21 cellular contexts compared by ENCODE assay signal in the genomic region with DNA sequence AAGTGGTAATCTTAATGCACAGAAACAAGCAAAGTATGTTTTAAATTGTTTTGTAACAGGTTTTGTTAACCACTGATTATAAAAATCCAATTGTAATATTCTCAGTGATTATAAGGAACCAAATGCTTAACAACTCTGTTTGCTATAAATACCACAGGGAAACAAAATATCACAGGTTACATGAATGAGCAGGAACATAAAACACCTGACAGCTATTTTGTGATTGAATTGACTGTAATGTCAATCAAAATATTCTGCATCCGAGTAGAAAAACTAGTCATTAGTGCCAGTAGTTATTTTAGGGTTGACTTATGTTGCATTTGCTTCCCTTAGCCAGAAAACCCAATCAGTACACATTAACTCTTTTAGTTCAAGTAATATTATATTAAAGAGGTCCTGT.
A peak's percentile ranks its signal among the peaks of the same experiment; 100 is the strongest.
DNase-seq lines count a peak whose midpoint lies in the region; ATAC-seq, FAIRE-seq and TF ChIP-seq lines count a peak whose summit lies in the region.
"Had no signal": no experiment of that assay in that cellular context is flagged by ENCODE, and none has a peak within 500 bp of the region (broad histone marks: within the 10 kb centered on the region; RNA-seq: fewer than 3 reads in every experiment).

No MANE protein-coding gene starts in this region.

- no peaks in the 10 kb centered on the region for H3K36me3 Mint-ChIP-seq in progenitor cell of endocrine pancreas (ENCODE audit: insufficient read depth)
- H3K36me3 Mint-ChIP-seq: CD14-positive monocyte; CD4-positive, alpha-beta memory T cell; CD4-positive, CD25-positive, alpha-beta regulatory T cell; CD8-positive, alpha-beta memory T cell had no signal

- H3K36me3 ChIP-seq in SK-N-SH (replicated peaks in 1 of 2; ENCODE audit: control insufficient read depth in 1 of 2, insufficient read depth in 2 of 2, low read length in 1 of 2) (no peaks in the 10 kb centered on the region), WERI-Rb-1 (no peaks in the 10 kb centered on the region), neural cell (ENCODE audit: insufficient read depth, low read length) (no peaks in the 10 kb centered on the region)
- H3K36me3 ChIP-seq: BE2C, BLaER1 had no signal

- H3K9me3 Mint-ChIP-seq in progenitor cell of endocrine pancreas (ENCODE audit: low read depth): no peaks in the 10 kb centered on the region
- H3K9me3 Mint-ChIP-seq: CD8-positive, alpha-beta memory T cell had no signal

- no peak overlapping the region for H3K4me3 Mint-ChIP-seq in progenitor cell of endocrine pancreas (ENCODE audit: low read depth)
- H3K4me3 Mint-ChIP-seq: CD14-positive monocyte; CD4-positive, alpha-beta memory T cell; CD4-positive, CD25-positive, alpha-beta regulatory T cell; CD8-positive, alpha-beta memory T cell had no signal

- no peak overlapping the region for H3K9ac ChIP-seq in SK-N-SH
- no peak overlapping the region for H3K9ac ChIP-seq in neural cell (ENCODE audit: low read length)
- H3K9ac ChIP-seq: BLaER1 had no signal

- no peaks in the 10 kb centered on the region for H4K20me1 ChIP-seq in SK-N-SH (ENCODE audit: insufficient read depth)
- no peaks in the 10 kb centered on the region for H4K20me1 ChIP-seq in neural cell (ENCODE audit: insufficient read depth)
- H4K20me1 ChIP-seq: BLaER1 had no signal

- H3K4me1 Mint-ChIP-seq in progenitor cell of endocrine pancreas (ENCODE audit: low read depth): no peaks in the 10 kb centered on the region
- H3K4me1 Mint-ChIP-seq: CD14-positive monocyte; CD4-positive, alpha-beta memory T cell; CD4-positive, CD25-positive, alpha-beta regulatory T cell; CD8-positive, alpha-beta memory T cell had no signal

- no peaks in the 10 kb centered on the region; the same call in 1 of the 2 replicates for H3K9me2 ChIP-seq in SK-N-SH
- no peaks in the 10 kb centered on the region for H3K9me2 ChIP-seq in neural cell (ENCODE audit: insufficient read depth, low read length)

- no peak for TF ChIP-seq CTCF in SK-N-SH (IDR thresholded peaks at IDR 0.05)
- no peak for TF ChIP-seq CTCF in WERI-Rb-1 (IDR thresholded peaks at IDR 0.05; ENCODE audit: low read depth, low read length)
- TF ChIP-seq CTCF in neural cell (IDR thresholded peaks at IDR 0.05; ENCODE audit: poor library complexity, severe bottlenecking): no peak
- no peak for TF ChIP-seq CTCF in progenitor cell of endocrine pancreas (IDR thresholded peaks at IDR 0.05; ENCODE audit: unreplicated experiment)

- H3K4me2 ChIP-seq in SK-N-SH (no peak overlapping the region), neural cell (ENCODE audit: low read length) (no peak overlapping the region)
- H3K4me2 ChIP-seq: A549, BLaER1 had no signal

- no peak overlapping the region for H3K4me3 ChIP-seq in SK-N-SH (ENCODE audit: low read depth in 2 of 2, low read length in 1 of 2)
- no peak overlapping the region for H3K4me3 ChIP-seq in WERI-Rb-1 (ENCODE audit: low read depth, low read length)
- no peak overlapping the region for H3K4me3 ChIP-seq in neural cell (ENCODE audit: low read length)
- H3K4me3 ChIP-seq: A549, BLaER1 had no signal

- peak overlapping the region; percentile 57 for H2AFZ ChIP-seq in SK-N-SH (ENCODE audit: low read depth)
- H2AFZ ChIP-seq in neural cell (ENCODE audit: low read depth, low read length): no peak overlapping the region

- H3K79me2 ChIP-seq in SK-N-SH (ENCODE audit: insufficient read depth) (no peaks in the 10 kb centered on the region), neural cell (replicated peaks; ENCODE audit: insufficient read depth, low read length) (no peaks in the 10 kb centered on the region)

- H3F3A ChIP-seq in SK-N-SH (replicated peaks; ENCODE audit: insufficient read depth) (no peaks in the 10 kb centered on the region), neural cell (ENCODE audit: insufficient read depth, low read length, poor library complexity, severe bottlenecking) (no peaks in the 10 kb centered on the region)

- no peak overlapping the region for H3K27ac ChIP-seq in SK-N-SH (ENCODE audit: low read depth in 2 of 2, low read length in 1 of 2)
- H3K27ac ChIP-seq in WERI-Rb-1: peak overlapping the region; percentile 33
- no peak overlapping the region for H3K27ac ChIP-seq in neural cell (ENCODE audit: low read length)
- H3K27ac ChIP-seq: 22Rv1, A549, BLaER1 had no signal

- no peak for ATAC-seq in SK-N-SH treated with all-trans-retinoic acid at 6 μM for 48 hours
- ATAC-seq: A549 had no signal

- POLR2A ChIA-PET in SK-N-SH (lab: Yijun Ruan, JAX): no interaction called here

- no peaks in the 10 kb centered on the region; a peak in 1 of 4 replicates for H3K4me1 ChIP-seq in SK-N-SH (ENCODE audit: control insufficient read depth in 1 of 2, insufficient read depth in 2 of 2, low read depth in 1 of 2, low read length in 1 of 2)
- H3K4me1 ChIP-seq: A549, BE2C, BLaER1 had no signal

- no peak for TF ChIP-seq EP300 in SK-N-SH (IDR thresholded peaks at IDR 0.05; ENCODE audit: borderline replicate concordance in 1 of 2, low read depth in 1 of 2, low read length in 1 of 2)
- TF ChIP-seq EP300 in neural cell (conservative IDR thresholded peaks at IDR 0.05; ENCODE audit: poor library complexity, severe bottlenecking): peak; percentile 96

- H3K27ac Mint-ChIP-seq in progenitor cell of endocrine pancreas: no peak overlapping the region
- H3K27ac Mint-ChIP-seq: CD14-positive monocyte; CD4-positive, alpha-beta memory T cell; CD4-positive, CD25-positive, alpha-beta regulatory T cell; CD8-positive, alpha-beta memory T cell had no signal

- FAIRE-seq in RCC 7860 (lab: Jason Lieb, UNC): no peak
- FAIRE-seq: A549, G401.6, GM12891, GM19239 had no signal

- no peaks in the 10 kb centered on the region for H3K27me3 Mint-ChIP-seq in progenitor cell of endocrine pancreas
- H3K27me3 Mint-ChIP-seq: CD4-positive, alpha-beta memory T cell; CD8-positive, alpha-beta memory T cell had no signal

- 33% methylated on average over 1 of the region's 1 CpG for WGBS in SK-N-SH (ENCODE audit: low lambda C conversion rate)

- no peaks in the 10 kb centered on the region for H3K9me3 ChIP-seq in SK-N-SH
- no peaks in the 10 kb centered on the region for H3K9me3 ChIP-seq in WERI-Rb-1 (ENCODE audit: severe bottlenecking)
- no peaks in the 10 kb centered on the region for H3K9me3 ChIP-seq in neural cell (ENCODE audit: low read length)
- H3K9me3 ChIP-seq: A549, BE2C, BLaER1 had no signal

- no peaks in the 10 kb centered on the region for H3K27me3 ChIP-seq in SK-N-SH (ENCODE audit: insufficient read depth)
- no peaks in the 10 kb centered on the region for H3K27me3 ChIP-seq in WERI-Rb-1 (ENCODE audit: insufficient read depth, low read depth, severe bottlenecking)
- H3K27me3 ChIP-seq in neural cell (ENCODE audit: insufficient read depth, low read depth, low read length): no peaks in the 10 kb centered on the region
- H3K27me3 ChIP-seq: BE2C, BLaER1 had no signal

- TF ChIP-seq RAD21 in SK-N-SH (IDR thresholded peaks at IDR 0.05; ENCODE audit: low read length) (no peak), neural cell (conservative IDR thresholded peaks at IDR 0.05) (no peak)

- DNase-seq in SK-N-SH (no peak), WERI-Rb-1 (no peak), progenitor cell of endocrine pancreas (ENCODE audit: low spot score, unreplicated experiment) (no peak), RCC 7860 (ENCODE audit: low spot score) (no peak)
- DNase-seq: BE2C; C1 segment of cervical spinal cord; CD4-positive, alpha-beta memory T cell; CD4-positive, CD25-positive, alpha-beta regulatory T cell; CD8-positive, alpha-beta memory T cell; COR-L47; DMS79 treated with DMSO at 0.1 percent for 48 hours; GF-D8 had no signal

- CTCF ChIA-PET in SK-N-SH (lab: Yijun Ruan, JAX): no interaction called here

TF ChIP-seq in SK-N-SH, 30 proteins besides CTCF, POLR2A, EP300 and RAD21 (continues in another document):
- TF ChIP-seq SMC3 (IDR thresholded peaks at IDR 0.05; ENCODE audit: low read depth, low read length): no peak
- no peak for TF ChIP-seq FOXM1 (IDR thresholded peaks at IDR 0.05; ENCODE audit: low read depth)
- no peak for TF ChIP-seq NFIC (IDR thresholded peaks at IDR 0.05; ENCODE audit: borderline replicate concordance)
- TF ChIP-seq, protein P1, sequence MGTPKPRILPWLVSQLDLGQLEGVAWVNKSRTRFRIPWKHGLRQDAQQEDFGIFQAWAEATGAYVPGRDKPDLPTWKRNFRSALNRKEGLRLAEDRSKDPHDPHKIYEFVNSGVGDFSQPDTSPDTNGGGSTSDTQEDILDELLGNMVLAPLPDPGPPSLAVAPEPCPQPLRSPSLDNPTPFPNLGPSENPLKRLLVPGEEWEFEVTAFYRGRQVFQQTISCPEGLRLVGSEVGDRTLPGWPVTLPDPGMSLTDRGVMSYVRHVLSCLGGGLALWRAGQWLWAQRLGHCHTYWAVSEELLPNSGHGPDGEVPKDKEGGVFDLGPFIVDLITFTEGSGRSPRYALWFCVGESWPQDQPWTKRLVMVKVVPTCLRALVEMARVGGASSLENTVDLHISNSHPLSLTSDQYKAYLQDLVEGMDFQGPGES (IDR thresholded peaks at IDR 0.05; ENCODE audit: low read depth, low read length): no peak

TF ChIP-seq in neural cell, 6 proteins besides CTCF, POLR2A, EP300 and RAD21:
- TF ChIP-seq, protein P2, sequence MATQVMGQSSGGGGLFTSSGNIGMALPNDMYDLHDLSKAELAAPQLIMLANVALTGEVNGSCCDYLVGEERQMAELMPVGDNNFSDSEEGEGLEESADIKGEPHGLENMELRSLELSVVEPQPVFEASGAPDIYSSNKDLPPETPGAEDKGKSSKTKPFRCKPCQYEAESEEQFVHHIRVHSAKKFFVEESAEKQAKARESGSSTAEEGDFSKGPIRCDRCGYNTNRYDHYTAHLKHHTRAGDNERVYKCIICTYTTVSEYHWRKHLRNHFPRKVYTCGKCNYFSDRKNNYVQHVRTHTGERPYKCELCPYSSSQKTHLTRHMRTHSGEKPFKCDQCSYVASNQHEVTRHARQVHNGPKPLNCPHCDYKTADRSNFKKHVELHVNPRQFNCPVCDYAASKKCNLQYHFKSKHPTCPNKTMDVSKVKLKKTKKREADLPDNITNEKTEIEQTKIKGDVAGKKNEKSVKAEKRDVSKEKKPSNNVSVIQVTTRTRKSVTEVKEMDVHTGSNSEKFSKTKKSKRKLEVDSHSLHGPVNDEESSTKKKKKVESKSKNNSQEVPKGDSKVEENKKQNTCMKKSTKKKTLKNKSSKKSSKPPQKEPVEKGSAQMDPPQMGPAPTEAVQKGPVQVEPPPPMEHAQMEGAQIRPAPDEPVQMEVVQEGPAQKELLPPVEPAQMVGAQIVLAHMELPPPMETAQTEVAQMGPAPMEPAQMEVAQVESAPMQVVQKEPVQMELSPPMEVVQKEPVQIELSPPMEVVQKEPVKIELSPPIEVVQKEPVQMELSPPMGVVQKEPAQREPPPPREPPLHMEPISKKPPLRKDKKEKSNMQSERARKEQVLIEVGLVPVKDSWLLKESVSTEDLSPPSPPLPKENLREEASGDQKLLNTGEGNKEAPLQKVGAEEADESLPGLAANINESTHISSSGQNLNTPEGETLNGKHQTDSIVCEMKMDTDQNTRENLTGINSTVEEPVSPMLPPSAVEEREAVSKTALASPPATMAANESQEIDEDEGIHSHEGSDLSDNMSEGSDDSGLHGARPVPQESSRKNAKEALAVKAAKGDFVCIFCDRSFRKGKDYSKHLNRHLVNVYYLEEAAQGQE (IDR thresholded peaks at IDR 0.05; ENCODE audit: borderline replicate concordance): no peak
- TF ChIP-seq POLR2AphosphoS5 (IDR thresholded peaks at IDR 0.05): peak; percentile 61
